ENCODE assay signal across 13 cellular contexts in the genomic region with DNA sequence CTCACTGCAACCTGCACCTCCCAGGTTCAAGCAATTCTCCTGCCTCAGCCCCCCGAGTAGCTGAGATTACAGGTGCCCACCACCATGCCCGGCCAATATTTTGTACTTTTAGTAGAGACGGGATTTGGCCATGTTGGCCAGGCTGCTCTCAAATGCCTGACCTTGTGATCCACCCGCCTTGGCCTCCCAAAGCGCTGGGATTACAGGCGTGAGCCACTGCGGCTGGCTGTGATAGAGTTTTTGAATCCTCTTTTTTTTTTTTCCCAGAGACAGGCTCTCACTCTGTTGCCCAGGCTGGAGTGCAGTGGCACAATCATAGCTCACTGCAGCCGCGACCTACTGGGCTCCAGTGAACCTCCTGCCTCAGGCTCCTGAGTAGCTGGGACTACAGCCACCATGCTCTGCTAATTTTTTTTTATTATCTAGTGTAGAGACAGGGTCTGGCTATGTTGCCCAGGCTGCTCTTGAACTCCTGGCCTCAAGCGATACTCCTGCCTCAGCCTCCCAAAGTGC. TPM values are rescaled to one million over a fixed set of nuclear protein-coding genes. Genes with fewer than 3 reads are reported as not detected.
DNase-seq lines count a peak whose midpoint lies in the region; TF ChIP-seq lines count a peak whose summit lies in the region.
"Not testable (repeated sequence)": the region's sequence is repeated elsewhere in the genome, so short reads cannot be mapped to it uniquely, and the experiment has no call there.
"Had no signal": no experiment of that assay in that cellular context is flagged by ENCODE, and none has a peak within 500 bp of the region (broad histone marks: within the 10 kb centered on the region; RNA-seq: fewer than 3 reads in every experiment).

No MANE protein-coding gene starts in this region.

- not testable (repeated sequence) for H3K27me3 Mint-ChIP-seq in osteocyte (ENCODE audit: unreplicated experiment)

- TF ChIP-seq CTCF in HEK293 (tag by site-specific recombination; IDR thresholded peaks at IDR 0.05); mammary epithelial cell (conservative IDR thresholded peaks at IDR 0.05 in 1 of 2, IDR thresholded peaks at IDR 0.05 in 1 of 2; ENCODE audit: extremely low read depth in 1 of 2, insufficient read depth in 1 of 2, low read depth in 1 of 2, low read length in 2 of 2); esophagus squamous epithelium (IDR thresholded peaks at IDR 0.05); osteocyte (IDR thresholded peaks at IDR 0.05); stomach (IDR thresholded peaks at IDR 0.05); transverse colon (IDR thresholded peaks at IDR 0.05): not testable (repeated sequence)

- H3K4me1 ChIP-seq in HEK293 (ENCODE audit: control insufficient read depth, insufficient read depth, low read length); SJCRH30: not testable (repeated sequence)
- H3K4me1 ChIP-seq in mammary epithelial cell (ENCODE audit: insufficient read depth, low read length) (peaks cover 23% of the 10 kb centered on the region), esophagus squamous epithelium (peaks cover 10 to 34% (median 14%) of the 10 kb centered on the region in 3 donors), stomach (peaks cover 14 to 43% (median 24%) of the 10 kb centered on the region in 4 donors), transverse colon (peaks cover 7 to 29% (median 10%) of the 10 kb centered on the region in 4 donors)

- POLR2A ChIA-PET in HEK293 (lab: Yijun Ruan, JAX): interaction anchor here (1.2 to 1.5 kb wide), 3 partner anchors 25 to 161 kb away, joined by 3 to 5 read pairs (median 3); a partner anchor contains a TSS

- WGBS in mammary epithelial cell (ENCODE audit: low coverage, missing lambda C conversion rate): 91% methylated on average over 10 of the region's 10 CpGs
- WGBS in esophagus squamous epithelium, 2 donors: 68 to 82% methylated on average over 10 of the region's 10 CpGs
- WGBS in stomach, 5 donors: 80 to 91% (median 88%) methylated on average over 10 of the region's 10 CpGs
- 82% methylated on average over 10 of the region's 10 CpGs; no CpG with 5 or more reads in 1 of the 2 donors for WGBS in transverse colon (ENCODE audit: low coverage in 1 of 2), 2 donors

- TF ChIP-seq POLR2A in esophagus squamous epithelium (IDR thresholded peaks at IDR 0.05); stomach (IDR thresholded peaks at IDR 0.05); transverse colon (IDR thresholded peaks at IDR 0.05): not testable (repeated sequence)

- H3K79me2 ChIP-seq in mammary epithelial cell (ENCODE audit: insufficient read depth, low read length): not testable (repeated sequence)

- not testable (repeated sequence) for H3K27me3 ChIP-seq in SJCRH30; mammary epithelial cell (ENCODE audit: insufficient read depth, low read length); layer of hippocampus (ENCODE audit: control insufficient read depth, insufficient read depth, low read length); stomach; transverse colon
- H3K27me3 ChIP-seq in esophagus squamous epithelium: peaks cover 0 to 20% (median 0%) of the 10 kb centered on the region in 4 donors

- peaks cover 23% of the 10 kb centered on the region for H3K4me1 Mint-ChIP-seq in osteocyte (ENCODE audit: unreplicated experiment)

- H3K4me3 ChIP-seq in HEK293 (ENCODE audit: low read depth, low read length); mammary epithelial cell (replicated peaks in 1 of 3; ENCODE audit: insufficient read depth in 1 of 3, low read depth in 2 of 3, low read length in 3 of 3); stomach; transverse colon: not testable (repeated sequence)
- peak overlapping the region; percentile 48 for H3K4me3 ChIP-seq in SJCRH30
- H3K4me3 ChIP-seq in esophagus squamous epithelium: peak overlapping the region in 1 of 4 donors; percentile 32

- DNase-seq in SJCRH30: peak in 1 of 2 experiments; percentile 34
- not testable (repeated sequence) for DNase-seq in mammary epithelial cell; esophagus squamous epithelium (lab: John Stamatoyannopoulos, UW); osteocyte (ENCODE audit: extremely low spot score, unreplicated experiment); stomach; transverse colon

- H3K27ac ChIP-seq in HEK293 (ENCODE audit: extremely low read depth, low read depth, low read length): peak overlapping the region; percentile 75; the same call in 1 of the 2 replicates
- H3K27ac ChIP-seq in SJCRH30: peak overlapping the region; percentile 82
- not testable (repeated sequence) for H3K27ac ChIP-seq in mammary epithelial cell (ENCODE audit: insufficient read depth, low read depth, low read length)
- H3K27ac ChIP-seq in esophagus squamous epithelium: peak overlapping the region; percentile 21 to 93 (median 78)
- peak overlapping the region; percentile 83 for H3K27ac ChIP-seq in layer of hippocampus (ENCODE audit: low read depth, low read length)
- peak overlapping the region in 4 of 5 donors; percentile 68 to 86 (median 76) for H3K27ac ChIP-seq in stomach
- H3K27ac ChIP-seq in transverse colon: peak overlapping the region; percentile 59 to 87 (median 82)

- dilution Hi-C loops in mammary epithelial cell (cut with HindIII; ENCODE audit: low sequenced_read_pairs): not testable (repeated sequence)

- H3K27ac Mint-ChIP-seq in osteocyte (ENCODE audit: unreplicated experiment): peak overlapping the region; percentile 97

- not testable (repeated sequence) for H3K36me3 Mint-ChIP-seq in osteocyte (ENCODE audit: unreplicated experiment)

- H4K20me1 ChIP-seq in mammary epithelial cell (ENCODE audit: insufficient read depth, low read length): not testable (repeated sequence)

- not testable (repeated sequence) for TF ChIP-seq EP300 in stomach (IDR thresholded peaks at IDR 0.05); transverse colon (IDR thresholded peaks at IDR 0.05; ENCODE audit: low read depth)

- CTCF ChIA-PET in HEK293 (lab: Yijun Ruan, JAX): interaction anchor here (0.6 to 1.0 kb wide), 2 partner anchors 19 to 82 kb away, joined by 3 read pairs; no protein-coding TSS in a partner anchor
- CTCF ChIA-PET in mammary epithelial cell (lab: Charles Lee; ENCODE audit: low non-redundant PET): interaction anchor here (0.6 kb wide), 1 partner anchor 358 kb away, joined by 3 read pairs; no protein-coding TSS in a partner anchor

- not testable (repeated sequence) for H3K4me3 Mint-ChIP-seq in osteocyte (ENCODE audit: unreplicated experiment)

- H3K4me2 ChIP-seq in mammary epithelial cell (ENCODE audit: insufficient read depth, low read depth, low read length): peak overlapping the region; percentile 48

- intact Hi-C loops in mammary epithelial cell (cut with micrococcal nuclease); esophagus squamous epithelium (cut with DNase I); stomach (cut with DNase I; ENCODE audit: low total_unique reads); transverse colon (cut with DNase I; ENCODE audit: low total_unique reads): not testable (repeated sequence)

- not testable (repeated sequence) for H3K9me3 ChIP-seq in HEK293 (ENCODE audit: control insufficient read depth, insufficient read depth, low read depth, low read length); SJCRH30 (replicated peaks); mammary epithelial cell (replicated peaks; ENCODE audit: insufficient read depth, low read length); esophagus squamous epithelium; stomach; transverse colon

- not testable (repeated sequence) for H3K36me3 ChIP-seq in HEK293 (ENCODE audit: control insufficient read depth in 2 of 2, insufficient read depth in 1 of 2, low read length in 2 of 2); SJCRH30; mammary epithelial cell (ENCODE audit: insufficient read depth, low read length); esophagus squamous epithelium; stomach; transverse colon

- in situ Hi-C loops in mammary epithelial cell (cut with MboI; ENCODE audit: low sequenced_read_pairs in 2 of 2); transverse colon (cut with MboI; ENCODE audit: low pct_ligation_motif_present in 1 of 4, low pct_unique_long_range_greater_than_20kb in 1 of 4, low sequenced_read_pairs in 3 of 4): not testable (repeated sequence)

- not testable (repeated sequence) for BruUV-seq in mammary epithelial cell (replicated peaks; lab: Mats Ljungman, UMichigan)

- H2AFZ ChIP-seq in mammary epithelial cell (ENCODE audit: low read depth, low read length): peak overlapping the region; percentile 91

- H3K9me3 Mint-ChIP-seq in osteocyte (ENCODE audit: unreplicated experiment): not testable (repeated sequence)

- H3K9ac ChIP-seq in mammary epithelial cell (ENCODE audit: insufficient read depth, low read length): not testable (repeated sequence)

RNA-seq across cellular contexts. Expression of a gene that starts 14.9 kb away (rescaled TPM):
- not detected in 2 replicates for total RNA-seq in SJCRH30 (2014; rRNA removed; shearing (Covaris generic))
- total RNA-seq in mammary epithelial cell (under 1 TPM in 1 of 2 donors, not detected in 1; 0.17 TPM), esophagus squamous epithelium (not detected), osteocyte (not detected in 2 replicates), stomach (1 to 10 TPM in 3 of 5 donors, not detected in 2; 1.5 to 3.3 (median 2.3) TPM), transverse colon (10 to 100 TPM in 3 of 4 donors, under 1 TPM in 1; 1.00 to 50.5 (median 48.0) TPM)
- polyA plus RNA-seq in mammary epithelial cell (0.06 TPM), stomach (10 to 100 TPM in 1 of 3 donors, 1 to 10 TPM in 1, under 1 TPM in 1; 0.63 to 21.4 (median 1.7) TPM)
- not detected for polyA minus RNA-seq in mammary epithelial cell
- total RNA-seq: CD8-positive, alpha-beta T cell; GM12878; H4 had no signal
- polyA plus RNA-seq: AG04450 had no signal

RNA-seq across cellular contexts. Expression of a gene that starts 21.4 kb away (rescaled TPM):
- total RNA-seq in SJCRH30 (2014; rRNA removed; shearing (Covaris generic)): 30.0 and 34.0 TPM in 2 replicates
- total RNA-seq in mammary epithelial cell: 10 to 100 TPM; 35.0 to 40.8 TPM
- 57.7 TPM for polyA plus RNA-seq in mammary epithelial cell
- 27.1 TPM for polyA minus RNA-seq in mammary epithelial cell
- total RNA-seq in esophagus squamous epithelium: 10 to 100 TPM; 34.7 to 46.4 (median 41.4) TPM
- 35.9 and 36.1 TPM in 2 replicates for total RNA-seq in osteocyte
- 10 to 100 TPM in 4 of 5 donors, 1 to 10 TPM in 1; 6.4 to 62.9 (median 19.3) TPM for total RNA-seq in stomach
- polyA plus RNA-seq in stomach: 10 to 100 TPM; 28.0 to 30.9 (median 30.5) TPM
- 10 to 100 TPM; 34.1 to 78.0 (median 43.9) TPM for total RNA-seq in transverse colon

RNA-seq across cellular contexts. Expression of a gene that starts 25.2 kb away (rescaled TPM):
- 40.3 and 41.0 TPM in 2 replicates for total RNA-seq in SJCRH30 (2014; rRNA removed; shearing (Covaris generic))
- 10 to 100 TPM; 32.3 to 34.7 TPM for total RNA-seq in mammary epithelial cell
- polyA plus RNA-seq in mammary epithelial cell: 63.6 TPM
- polyA minus RNA-seq in mammary epithelial cell: 73.5 TPM
- total RNA-seq in esophagus squamous epithelium: 10 to 100 TPM; 24.7 to 40.8 (median 33.3) TPM
- total RNA-seq in osteocyte: 28.5 and 31.5 TPM in 2 replicates
- total RNA-seq in stomach: 10 to 100 TPM in 3 of 5 donors, 1 to 10 TPM in 1, not detected in 1; 9.4 to 28.4 (median 20.7) TPM
- 10 to 100 TPM; 26.5 to 56.6 (median 37.7) TPM for polyA plus RNA-seq in stomach
- total RNA-seq in transverse colon: 10 to 100 TPM in 3 of 4 donors, 1 to 10 TPM in 1; 5.8 to 73.0 (median 28.5) TPM

RNA-seq across cellular contexts. Expression of a gene that starts 37.5 kb away (rescaled TPM):
- total RNA-seq in SJCRH30 (2014; rRNA removed; shearing (Covaris generic)): 0.05 and 0.12 TPM in 2 replicates
- total RNA-seq in mammary epithelial cell (10 to 100 TPM; 10.6 to 13.3 TPM), esophagus squamous epithelium (10 to 100 TPM in 3 of 4 donors, 1 to 10 TPM in 1; 7.5 to 15.3 (median 12.1) TPM), osteocyte (0.89 and 1.4 TPM in 2 replicates), stomach (100 to 1,000 TPM in 2 of 5 donors, 10 to 100 TPM in 3; 11.4 to 301 (median 60.1) TPM), transverse colon (100 to 1,000 TPM in 2 of 4 donors, 10 to 100 TPM in 2; 81.5 to 178 (median 108) TPM)
- polyA plus RNA-seq in mammary epithelial cell (10.2 TPM), stomach (10 to 100 TPM; 10.3 to 22.0 (median 13.0) TPM)
- polyA minus RNA-seq in mammary epithelial cell: 18.0 TPM
- total RNA-seq: H4 had no signal
- polyA plus RNA-seq: IgD-negative memory B cell had no signal

RNA-seq across cellular contexts. Expression of a gene that starts 51.7 kb away (rescaled TPM):
- 4.0 and 6.8 TPM in 2 replicates for total RNA-seq in SJCRH30 (2014; rRNA removed; shearing (Covaris generic))
- total RNA-seq in mammary epithelial cell: 10 to 100 TPM; 17.8 to 46.8 TPM
- polyA plus RNA-seq in mammary epithelial cell: 12.8 TPM
- 9.2 TPM for polyA minus RNA-seq in mammary epithelial cell
- 10 to 100 TPM; 30.6 to 48.7 (median 37.4) TPM for total RNA-seq in esophagus squamous epithelium
- total RNA-seq in osteocyte: 36.5 and 36.6 TPM in 2 replicates
- 100 to 1,000 TPM in 3 of 5 donors, 10 to 100 TPM in 2; 20.1 to 284 (median 111) TPM for total RNA-seq in stomach
- polyA plus RNA-seq in stomach: 10 to 100 TPM; 24.2 to 40.6 (median 25.5) TPM
- 10 to 100 TPM; 61.1 to 74.4 (median 67.1) TPM for total RNA-seq in transverse colon
